19 cellular contexts compared by ENCODE assay signal in the genomic region with DNA sequence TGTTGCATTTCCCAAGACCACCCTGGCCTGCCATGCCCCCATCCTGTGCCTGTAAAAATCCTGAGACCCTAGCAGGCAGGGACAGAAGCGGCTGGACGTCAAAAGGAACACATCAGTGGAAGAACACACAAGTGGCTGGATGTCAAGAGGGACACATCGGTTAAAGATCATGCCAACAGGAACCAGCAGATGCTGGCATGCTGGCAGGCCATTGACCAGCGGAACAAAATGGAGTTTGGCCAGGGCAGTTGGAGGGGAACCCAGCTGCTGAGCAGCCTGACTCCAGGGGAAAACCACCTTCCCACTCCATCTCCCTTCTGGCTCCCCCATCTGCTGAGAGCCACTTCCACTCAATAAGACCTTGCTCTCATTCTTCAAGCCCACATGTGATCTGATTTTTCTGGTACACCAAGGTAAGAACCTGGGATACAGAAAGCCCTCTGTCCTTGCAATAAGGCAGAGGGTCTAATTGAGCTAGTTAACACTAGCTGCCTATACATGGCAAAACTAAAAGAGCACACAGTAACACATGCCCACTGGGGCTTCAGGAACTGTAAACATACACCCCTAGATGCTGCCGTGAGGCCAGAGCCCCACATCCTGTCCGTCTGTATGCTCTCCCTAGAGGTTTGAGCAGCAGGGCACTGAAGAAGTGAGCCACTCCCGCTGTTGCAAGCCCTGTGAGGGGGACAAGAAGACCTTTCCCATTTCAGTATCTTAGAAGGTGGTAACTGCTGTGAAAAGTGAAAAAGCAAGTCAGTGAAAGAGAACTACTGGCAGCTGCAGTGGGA. TPM values are rescaled to one million over a fixed set of nuclear protein-coding genes. Genes with fewer than 3 reads are reported as not detected.
DNase-seq lines count a peak whose midpoint lies in the region; ATAC-seq and TF ChIP-seq lines count a peak whose summit lies in the region.
"Had no signal": no experiment of that assay in that cellular context is flagged by ENCODE, and none has a peak within 500 bp of the region (broad histone marks: within the 10 kb centered on the region; RNA-seq: fewer than 3 reads in every experiment).

No MANE protein-coding gene starts in this region.

- no peaks in the 10 kb centered on the region for H3K27me3 Mint-ChIP-seq in activated B cell treated with CpG ODN at 0.5 μM for 24 hours
- H3K27me3 Mint-ChIP-seq: IgD-negative memory B cell had no signal

- H4K20me1 ChIP-seq in Loucy (ENCODE audit: insufficient read depth, low read length, poor library complexity, severe bottlenecking), result no peaks in the 10 kb centered on the region
- H4K20me1 ChIP-seq: BLaER1 had no signal

- H3K4me3 ChIP-seq in Loucy (ENCODE audit: low read length, poor library complexity, severe bottlenecking) (no peak overlapping the region), spleen (no peak overlapping the region), foreskin fibroblast (ENCODE audit: low read depth in 1 of 2, low read length in 2 of 2) (no peak overlapping the region)
- H3K4me3 ChIP-seq: A549, BLaER1, GM23248 had no signal

- H2AFZ ChIP-seq in Loucy (ENCODE audit: low read length), result peak overlapping the region; percentile 43
- H2AFZ ChIP-seq: GM23248 had no signal

- peaks cover 20% of the 10 kb centered on the region for H3K4me1 Mint-ChIP-seq in activated B cell treated with CpG ODN at 0.5 μM for 24 hours
- H3K4me1 Mint-ChIP-seq in stimulated activated effector memory CD8-positive, alpha-beta T cell treated with anti-CD3 and anti-CD28 coated beads, Interleukin-12 subunit alpha, Interleukin-12 subunit beta, amount 100 ng/mL, for 72 hours, result no peaks in the 10 kb centered on the region
- H3K4me1 Mint-ChIP-seq: CD8-positive, alpha-beta memory T cell had no signal

- H3K27ac Mint-ChIP-seq in activated B cell treated with CpG ODN at 0.5 μM for 24 hours, result peak overlapping the region; percentile 43
- no peak overlapping the region for H3K27ac Mint-ChIP-seq in stimulated activated effector memory CD8-positive, alpha-beta T cell treated with anti-CD3 and anti-CD28 coated beads, Interleukin-12 subunit alpha, Interleukin-12 subunit beta, amount 100 ng/mL, for 72 hours
- H3K27ac Mint-ChIP-seq: CD8-positive, alpha-beta memory T cell had no signal

- POLR2A ChIA-PET in activated B cell treated with CpG ODN at 0.5 μM for 24 hours (lab: Charles Lee), result no interaction called here

- no peaks in the 10 kb centered on the region for H3K9me2 ChIP-seq in Loucy (replicated peaks; ENCODE audit: low read depth, low read length)

- H3K27me3 ChIP-seq in Loucy (ENCODE audit: insufficient read depth, low read length, poor library complexity, severe bottlenecking) (no peaks in the 10 kb centered on the region), spleen (replicated peaks in 1 of 7) (no peaks in the 10 kb centered on the region)
- H3K27me3 ChIP-seq: BLaER1 had no signal

- H3K9me3 ChIP-seq in Loucy (ENCODE audit: insufficient read depth, low read depth, low read length) (no peaks in the 10 kb centered on the region), spleen (no peaks in the 10 kb centered on the region)
- H3K9me3 ChIP-seq: A549, BLaER1, Caco-2 had no signal

- H3K36me3 ChIP-seq in Loucy (ENCODE audit: insufficient read depth, low read length), result no peaks in the 10 kb centered on the region
- no peaks in the 10 kb centered on the region for H3K36me3 ChIP-seq in spleen
- H3K36me3 ChIP-seq: BLaER1 had no signal

- TF ChIP-seq POLR2A in spleen (IDR thresholded peaks at IDR 0.05), result no peak

- no peak for TF ChIP-seq CTCF in Loucy (conservative IDR thresholded peaks at IDR 0.05; ENCODE audit: low read length)
- no peak for TF ChIP-seq CTCF in activated B cell treated with CpG ODN at 0.5 μM for 24 hours (IDR thresholded peaks at IDR 0.05)
- TF ChIP-seq CTCF in spleen (IDR thresholded peaks at IDR 0.05 in 8 of 11, conservative IDR thresholded peaks at IDR 0.05 in 3 of 11), result no peak
- no peak for TF ChIP-seq CTCF in foreskin fibroblast (IDR thresholded peaks at IDR 0.05; ENCODE audit: low read depth, low read length)

- H3K9ac ChIP-seq in Loucy (ENCODE audit: low read depth, low read length, poor library complexity, severe bottlenecking), result peak overlapping the region; percentile 10
- H3K9ac ChIP-seq: BLaER1, GM23248 had no signal

- intact Hi-C loops in activated B cell treated with CpG ODN at 0.5 μM for 24 hours (cut with micrococcal nuclease), result no loop called here
- intact Hi-C loops in spleen (cut with DNase I; ENCODE audit: low total_unique reads), result no loop called here

- H3K4me2 ChIP-seq in Loucy (ENCODE audit: low read depth, low read length, poor library complexity, severe bottlenecking), result peak overlapping the region; percentile 50
- H3K4me2 ChIP-seq: A549, BLaER1 had no signal

- WGBS in spleen, 5 donors, result 74 to 82% (median 76%) methylated on average over 7 of the region's 7 CpGs

- H3K79me2 ChIP-seq in Loucy (ENCODE audit: insufficient read depth, low read length), result no peaks in the 10 kb centered on the region

- H3K36me3 Mint-ChIP-seq in activated B cell treated with CpG ODN at 0.5 μM for 24 hours (ENCODE audit: low read depth), result peaks cover 11% of the 10 kb centered on the region
- H3K36me3 Mint-ChIP-seq in stimulated activated effector memory CD8-positive, alpha-beta T cell treated with anti-CD3 and anti-CD28 coated beads, Interleukin-12 subunit alpha, Interleukin-12 subunit beta, amount 100 ng/mL, for 72 hours, result no peaks in the 10 kb centered on the region
- H3K36me3 Mint-ChIP-seq: CD8-positive, alpha-beta memory T cell had no signal

- H3K4me1 ChIP-seq in Loucy (ENCODE audit: insufficient read depth, low read length, poor library complexity, severe bottlenecking) (peaks cover 42% of the 10 kb centered on the region), spleen (no peaks in the 10 kb centered on the region)
- H3K4me1 ChIP-seq: BLaER1 had no signal

- no peak for DNase-seq in activated B cell treated with CpG ODN at 0.5 μM for 24 hours
- no peak for DNase-seq in stimulated activated effector memory CD8-positive, alpha-beta T cell treated with anti-CD3 and anti-CD28 coated beads, Interleukin-12 subunit alpha, Interleukin-12 subunit beta, amount 100 ng/mL, for 72 hours (ENCODE audit: low spot score in 2 of 2)
- no peak for DNase-seq in spleen
- DNase-seq in foreskin fibroblast, result no peak
- DNase-seq: Caco-2; CD8-positive, alpha-beta memory T cell; DND-41; GDM1; GM23248; KG1 had no signal

- H3K4me3 Mint-ChIP-seq in activated B cell treated with CpG ODN at 0.5 μM for 24 hours, result no peak overlapping the region
- no peak overlapping the region for H3K4me3 Mint-ChIP-seq in stimulated activated effector memory CD8-positive, alpha-beta T cell treated with anti-CD3 and anti-CD28 coated beads, Interleukin-12 subunit alpha, Interleukin-12 subunit beta, amount 100 ng/mL, for 72 hours
- H3K4me3 Mint-ChIP-seq: CD8-positive, alpha-beta memory T cell had no signal

- H3F3A ChIP-seq in Loucy (ENCODE audit: low read depth), result no peaks in the 10 kb centered on the region

- peak; percentile 76 for ATAC-seq in GM18861 (IDR thresholded peaks at IDR 0.05; ENCODE audit: unreplicated experiment)
- ATAC-seq in activated B cell treated with CpG ODN at 0.5 μM for 24 hours (ENCODE audit: low read depth), result no peak
- no peak for ATAC-seq in stimulated activated effector memory CD8-positive, alpha-beta T cell treated with anti-CD3 and anti-CD28 coated beads, Interleukin-12 subunit alpha, Interleukin-12 subunit beta, amount 100 ng/mL, for 72 hours
- ATAC-seq in GM21717 (IDR thresholded peaks at IDR 0.05; ENCODE audit: unreplicated experiment), result no peak
- ATAC-seq: A549, HCT116 had no signal

- no peak overlapping the region for H3K27ac ChIP-seq in spleen
- H3K27ac ChIP-seq: A549, BLaER1, GM23248 had no signal

- no peaks in the 10 kb centered on the region for H3K9me3 Mint-ChIP-seq in activated B cell treated with CpG ODN at 0.5 μM for 24 hours
- no peaks in the 10 kb centered on the region for H3K9me3 Mint-ChIP-seq in stimulated activated effector memory CD8-positive, alpha-beta T cell treated with anti-CD3 and anti-CD28 coated beads, Interleukin-12 subunit alpha, Interleukin-12 subunit beta, amount 100 ng/mL, for 72 hours
- H3K9me3 Mint-ChIP-seq: CD8-positive, alpha-beta memory T cell; IgD-negative memory B cell had no signal

- CTCF ChIA-PET in activated B cell treated with CpG ODN at 0.5 μM for 24 hours (lab: Charles Lee), result no interaction called here

RNA-seq across cellular contexts. Expression of gene TSBP1, which starts 4.2 kb away (rescaled TPM):
- total RNA-seq in activated B cell treated with CpG ODN at 0.5 μM for 24 hours (not detected in 2 replicates), spleen (not detected)
- polyA plus RNA-seq in spleen, result not detected
- total RNA-seq: Caco-2; CD8-positive, alpha-beta memory T cell; GM23248; HT1080 had no signal
- polyA plus RNA-seq: A549; AG04450; CD8-positive, alpha-beta memory T cell; GM23248 had no signal

RNA-seq across cellular contexts. Expression of gene BTNL2, which starts 31.0 kb away (rescaled TPM):
- not detected in 2 replicates for total RNA-seq in activated B cell treated with CpG ODN at 0.5 μM for 24 hours
- not detected for total RNA-seq in spleen
- polyA plus RNA-seq in spleen, result not detected
- total RNA-seq: Caco-2; CD8-positive, alpha-beta memory T cell; GM23248; HT1080 had no signal
- polyA plus RNA-seq: A549; AG04450; CD8-positive, alpha-beta memory T cell; GM23248; IgD-negative memory B cell had no signal
